In genomic region chr22:37328017-37328416, GRCh38 we compare ENCODE assay signal across 16 cellular contexts. TPM values are rescaled to one million over a fixed set of nuclear protein-coding genes. Genes with fewer than 3 reads are reported as not detected.
DNase-seq lines count a peak whose midpoint lies in the region; TF ChIP-seq lines count a peak whose summit lies in the region.
"Had no signal": no experiment of that assay in that cellular context is flagged by ENCODE, and none has a peak within 500 bp of the region (broad histone marks: within the 10 kb centered on the region; RNA-seq: fewer than 3 reads in every experiment).

No MANE protein-coding gene starts in this region.

- H3K36me3 ChIP-seq in PC-9 (ENCODE audit: low read depth) (no peaks in the 10 kb centered on the region), adrenal gland (replicated peaks in 1 of 2) (no peaks in the 10 kb centered on the region)

- no peaks in the 10 kb centered on the region for H4K20me1 ChIP-seq in PC-9 (ENCODE audit: insufficient read depth)

- CTCF ChIA-PET in PC-9 (lab: Charles Lee), result interaction anchor here (0.6 to 0.9 kb wide), 5 partner anchors 9 to 129 kb away, joined by 3 to 12 read pairs (median 3); no protein-coding TSS in a partner anchor

- H2AFZ ChIP-seq in PC-9, result no peak overlapping the region

- H3K4me1 ChIP-seq in PC-9 (replicated peaks; ENCODE audit: insufficient read depth) (peaks cover 94% of the 10 kb centered on the region), adrenal gland (replicated peaks in 1 of 2) (no peaks in the 10 kb centered on the region)

- no peaks in the 10 kb centered on the region for H3K36me3 Mint-ChIP-seq in activated T-helper 2 cell treated with anti-CD3 and anti-CD28 coated beads, Interferon-gamma antibody, Interleukin-2, Interleukin-4, amounts not matched to agents 10 μg/mL and 5 μg/mL and 100 μg/mL, durations not matched to agents 14 hours and 24 hours and 36 hours (ENCODE audit: low read depth)

- no TSS peak for BruUV-seq in PC-9 (replicated peaks; lab: Mats Ljungman, UMichigan)

- H3K4me3 Mint-ChIP-seq in activated T-helper 2 cell treated with anti-CD3 and anti-CD28 coated beads, Interferon-gamma antibody, Interleukin-2, Interleukin-4, amounts not matched to agents 10 μg/mL and 5 μg/mL and 100 μg/mL, durations not matched to agents 14 hours and 24 hours and 36 hours (ENCODE audit: low read depth), result no peak overlapping the region
- H3K4me3 Mint-ChIP-seq: activated B cell treated with CpG ODN at 0.5 μM for 24 hours had no signal

- peaks cover 53% of the 10 kb centered on the region for H3K27me3 Mint-ChIP-seq in activated T-helper 2 cell treated with anti-CD3 and anti-CD28 coated beads, Interferon-gamma antibody, Interleukin-2, Interleukin-4, amounts not matched to agents 10 μg/mL and 5 μg/mL and 100 μg/mL, durations not matched to agents 14 hours and 24 hours and 36 hours (ENCODE audit: low read depth)

- H3K27ac Mint-ChIP-seq in activated T-helper 2 cell treated with anti-CD3 and anti-CD28 coated beads, Interferon-gamma antibody, Interleukin-2, Interleukin-4, amounts not matched to agents 10 μg/mL and 5 μg/mL and 100 μg/mL, durations not matched to agents 14 hours and 24 hours and 36 hours, result no peak overlapping the region
- H3K27ac Mint-ChIP-seq: activated B cell treated with CpG ODN at 0.5 μM for 24 hours had no signal

- TF ChIP-seq POLR2A in adrenal gland (IDR thresholded peaks at IDR 0.05), result no peak

- peaks cover 2% of the 10 kb centered on the region for H3K4me1 Mint-ChIP-seq in activated T-helper 2 cell treated with anti-CD3 and anti-CD28 coated beads, Interferon-gamma antibody, Interleukin-2, Interleukin-4, amounts not matched to agents 10 μg/mL and 5 μg/mL and 100 μg/mL, durations not matched to agents 14 hours and 24 hours and 36 hours (ENCODE audit: low read depth)

- no peaks in the 10 kb centered on the region for H3K9me3 Mint-ChIP-seq in activated T-helper 2 cell treated with anti-CD3 and anti-CD28 coated beads, Interferon-gamma antibody, Interleukin-2, Interleukin-4, amounts not matched to agents 10 μg/mL and 5 μg/mL and 100 μg/mL, durations not matched to agents 14 hours and 24 hours and 36 hours
- H3K9me3 Mint-ChIP-seq: activated B cell treated with CpG ODN at 0.5 μM for 24 hours had no signal

- H3K4me3 ChIP-seq in PC-9 (peak overlapping the region; percentile 6; the same call in 1 of the 2 replicates), skeletal muscle cell (ENCODE audit: low read depth, low read length) (no peak overlapping the region), adrenal gland (no peak overlapping the region)
- H3K4me3 ChIP-seq: body of pancreas, GM12878 had no signal

- peak overlapping the region; percentile 73 for H3K4me2 ChIP-seq in PC-9

- H3K27me3 ChIP-seq in PC-9 (ENCODE audit: insufficient read depth, low read depth) (no peaks in the 10 kb centered on the region), adrenal gland (peaks cover 58% of the 10 kb centered on the region)

- no peak for TF ChIP-seq CTCF in PC-9 (conservative IDR thresholded peaks at IDR 0.05)
- no peak for TF ChIP-seq CTCF in adrenal gland (IDR thresholded peaks at IDR 0.05)

- H3K9me3 ChIP-seq in PC-9 (ENCODE audit: insufficient read depth, low read depth) (no peaks in the 10 kb centered on the region), adrenal gland (replicated peaks in 1 of 3) (no peaks in the 10 kb centered on the region)
- H3K9me3 ChIP-seq: body of pancreas had no signal

- peak overlapping the region; percentile 99 for H3K27ac ChIP-seq in PC-9
- H3K27ac ChIP-seq in epithelial cell of prostate, result peak overlapping the region; percentile 98
- H3K27ac ChIP-seq in adrenal gland, result no peak overlapping the region
- H3K27ac ChIP-seq: body of pancreas, HL-60 had no signal

- POLR2A ChIA-PET in PC-9 (lab: Charles Lee; ENCODE audit: unreplicated experiment), result interaction anchor here (0.5 to 0.6 kb wide), 3 partner anchors 150 to 522 kb away, joined by 3 read pairs; no protein-coding TSS in a partner anchor

- intact Hi-C loops in PC-9 (cut with micrococcal nuclease; ENCODE audit: unreplicated experiment) (loop anchor here (1.0 to 2.0 kb wide), 3 partner anchors 9 to 104 kb away; no protein-coding TSS in a partner anchor), adrenal gland (cut with DNase I) (no loop called here)
- intact Hi-C loops in activated T-helper 2 cell treated with anti-CD3 and anti-CD28 coated beads, Interferon-gamma antibody, Interleukin-2, Interleukin-4, amounts not matched to agents 10 μg/mL and 5 μg/mL and 100 μg/mL, durations not matched to agents 14 hours and 24 hours and 36 hours (cut with micrococcal nuclease), result no loop called here

- DNase-seq in EL, result peak; percentile 95
- peak; percentile 92 to 97 for DNase-seq in PC-9
- peak; percentile 80 for DNase-seq in epithelial cell of prostate (ENCODE audit: low read depth, low spot score)
- DNase-seq in skeletal muscle cell (ENCODE audit: low read depth), result peak; percentile 57
- DNase-seq in activated T-helper 2 cell treated with anti-CD3 and anti-CD28 coated beads, Interferon-gamma antibody, Interleukin-2, Interleukin-4, amounts not matched to agents 10 μg/mL and 5 μg/mL and 100 μg/mL, durations not matched to agents 14 hours and 24 hours and 36 hours (ENCODE audit: low spot score), result no peak
- DNase-seq in SK-N-DZ (ENCODE audit: low spot score), result no peak
- no peak for DNase-seq in adrenal gland
- DNase-seq: activated B cell treated with CpG ODN at 0.5 μM for 24 hours, body of pancreas, DMS 273 treated with DMSO at 0.1 percent for 48 hours, NCI-H1048, NCI-H446, right cardiac atrium, SHP77 treated with DMSO at 0.1 percent for 48 hours had no signal

- no peaks in the 10 kb centered on the region for H3K79me2 ChIP-seq in PC-9 (ENCODE audit: low read depth)

- H3K9me2 ChIP-seq in PC-9 (ENCODE audit: insufficient read depth), result no peaks in the 10 kb centered on the region

- peaks cover 74% of the 10 kb centered on the region for H3F3A ChIP-seq in PC-9 (ENCODE audit: insufficient read depth, low read depth)

- WGBS in adrenal gland, 4 donors, result 72 to 82% (median 77%) methylated on average over 8 of the region's 8 CpGs

RNA-seq across cellular contexts. Expression of gene CYTH4, which starts 45.7 kb away (rescaled TPM):
- total RNA-seq in PC-9 (2021), result not detected in 2 replicates
- total RNA-seq in activated T-helper 2 cell treated with anti-CD3 and anti-CD28 coated beads, Interferon-gamma antibody, Interleukin-2, Interleukin-4, amounts not matched to agents 10 μg/mL and 5 μg/mL and 100 μg/mL, durations not matched to agents 14 hours and 24 hours and 36 hours, result 45.9 and 49.8 TPM in 2 replicates
- not detected in 2 replicates for polyA plus RNA-seq in SK-N-DZ (2014; cell fraction: cytosol; rRNA removed)
- polyA plus RNA-seq in SK-N-DZ (2014; cell fraction: nucleus; rRNA removed), result not detected in 2 replicates
- 10 to 100 TPM; 16.4 to 80.7 (median 25.5) TPM for total RNA-seq in adrenal gland
- 10 to 100 TPM in 2 of 3 donors, 1 to 10 TPM in 1; 7.5 to 26.6 (median 11.5) TPM for polyA plus RNA-seq in adrenal gland

Comparison
In these comparisons a context has a peak if more than half of its experiments do, and no peak if none do; other contexts are left out.
1. DNase-seq: peak in EL (single experiment), PC-9 (2 of 2), epithelial cell of prostate (single experiment) and skeletal muscle cell (single experiment); none in activated T-helper 2 cell treated with anti-CD3 and anti-CD28 coated beads, Interferon-gamma antibody, Interleukin-2, Interleukin-4, amounts not matched to agents 10 μg/mL and 5 μg/mL and 100 μg/mL, durations not matched to agents 14 hours and 24 hours and 36 hours (single experiment), SK-N-DZ (single experiment) and adrenal gland (0 of 7).
2. H3K27ac ChIP-seq: peak in PC-9 (single experiment) and epithelial cell of prostate (single experiment); none in adrenal gland (0 of 5).
3. RNA of gene CYTH4, which starts 45.7 kb away (total RNA-seq): 45.9 to 49.8 TPM in activated T-helper 2 cell treated with anti-CD3 and anti-CD28 coated beads, Interferon-gamma antibody, Interleukin-2, Interleukin-4, amounts not matched to agents 10 μg/mL and 5 μg/mL and 100 μg/mL, durations not matched to agents 14 hours and 24 hours and 36 hours and 16.4 to 80.7 TPM in adrenal gland; not detected in PC-9; every median in the first group is over 10 times any median in the second.